In genomic region chr15:56353740-56354139, GRCh38 we compare ENCODE assay signal across 20 cellular contexts.
"Had no signal": no experiment of that assay in that cellular context is flagged by ENCODE, and none has a peak within 500 bp of the region (broad histone marks: within the 10 kb centered on the region; RNA-seq: fewer than 3 reads in every experiment).

No MANE protein-coding gene starts in this region.

- FAIRE-seq: astrocyte, urothelium cell line had no signal

- H3K4me2 ChIP-seq: smooth muscle cell had no signal

- H3K9me3 ChIP-seq: gastrocnemius medialis, stomach, transverse colon had no signal

- ATAC-seq: activated CD8-positive, alpha-beta T cell treated with anti-CD3 and anti-CD28 coated beads, Interleukin-2, amount 10 ng/mL, durations not matched to agents 7 days and 5 days; gastrocnemius medialis; stimulated activated memory B cell treated with anti-CD40 and anti-IgM and Interleukin-4, amounts not matched to agents 10 μg/mL and 1 μg/mL and 100 μg/mL, for 72 hours had no signal

- H3K36me3 Mint-ChIP-seq: stimulated activated memory B cell treated with anti-CD40 and anti-IgM and Interleukin-4, amounts not matched to agents 10 μg/mL and 1 μg/mL and 100 μg/mL, for 72 hours had no signal

- H3K4me3 ChIP-seq: gastrocnemius medialis, smooth muscle cell, stomach, transverse colon had no signal

- H3K27ac Mint-ChIP-seq: activated CD8-positive, alpha-beta T cell treated with anti-CD3 and anti-CD28 coated beads, Interleukin-2, amount 10 ng/mL, durations not matched to agents 7 days and 5 days; activated naive CD8-positive, alpha-beta T cell; activated T-helper 2 cell treated with anti-CD3 and anti-CD28 coated beads, Interferon-gamma antibody, Interleukin-2, Interleukin-4, amounts not matched to agents 10 μg/mL and 5 μg/mL and 100 μg/mL, durations not matched to agents 14 hours and 24 hours and 36 hours; nephron progenitor cell; stimulated activated memory B cell treated with anti-CD40 and anti-IgM and Interleukin-4, amounts not matched to agents 10 μg/mL and 1 μg/mL and 100 μg/mL, for 72 hours; T-helper 2 cell treated with Interferon-gamma antibody and Interleukin-4, amounts not matched to agents 5 μg/mL and 100 μg/mL, for 36 hours had no signal

- H3K27me3 ChIP-seq: gastrocnemius medialis, stomach, transverse colon had no signal

- H3K4me3 Mint-ChIP-seq: activated CD8-positive, alpha-beta T cell treated with anti-CD3 and anti-CD28 coated beads, Interleukin-2, amount 10 ng/mL, durations not matched to agents 7 days and 5 days; activated naive CD8-positive, alpha-beta T cell; nephron progenitor cell; stimulated activated memory B cell treated with anti-CD40 and anti-IgM and Interleukin-4, amounts not matched to agents 10 μg/mL and 1 μg/mL and 100 μg/mL, for 72 hours; T-helper 2 cell treated with Interferon-gamma antibody and Interleukin-4, amounts not matched to agents 5 μg/mL and 100 μg/mL, for 36 hours had no signal

- H3K4me1 ChIP-seq: stomach, transverse colon had no signal

- H3K36me3 ChIP-seq: gastrocnemius medialis, stomach, transverse colon had no signal

- H3K27ac ChIP-seq: gastrocnemius medialis, stomach, transverse colon had no signal

- DNase-seq: activated CD4-positive, alpha-beta T cell treated with anti-CD3 and anti-CD28 coated beads for 1 hour; activated CD4-positive, alpha-beta T cell treated with anti-CD3 and anti-CD28 coated beads, Interleukin-2, amount 50 U/mL, for 1 hour; activated CD8-positive, alpha-beta T cell treated with anti-CD3 and anti-CD28 coated beads, Interleukin-2, amount 10 ng/mL, durations not matched to agents 7 days and 5 days; activated naive CD4-positive, alpha-beta T cell; activated T-cell treated with anti-CD3 and anti-CD28 coated beads, Interleukin-2, amount 50 U/mL, for 1 hour; central memory CD4-positive, alpha-beta T cell; effector CD8-positive, alpha-beta T cell; erythroblast; gastrocnemius medialis; nephron progenitor cell; stimulated activated CD4-positive, alpha-beta T cell treated with anti-CD3 and anti-CD28 coated beads, Interleukin-15, amount 100 ng/mL, for 24 hours; stomach; transverse colon had no signal

- H3K9me3 Mint-ChIP-seq: activated T-helper 2 cell treated with anti-CD3 and anti-CD28 coated beads, Interferon-gamma antibody, Interleukin-2, Interleukin-4, amounts not matched to agents 10 μg/mL and 5 μg/mL and 100 μg/mL, durations not matched to agents 14 hours and 24 hours and 36 hours; nephron progenitor cell; stimulated activated memory B cell treated with anti-CD40 and anti-IgM and Interleukin-4, amounts not matched to agents 10 μg/mL and 1 μg/mL and 100 μg/mL, for 72 hours; T-helper 2 cell treated with Interferon-gamma antibody and Interleukin-4, amounts not matched to agents 5 μg/mL and 100 μg/mL, for 36 hours had no signal

- H3K27me3 Mint-ChIP-seq: activated naive CD8-positive, alpha-beta T cell; stimulated activated memory B cell treated with anti-CD40 and anti-IgM and Interleukin-4, amounts not matched to agents 10 μg/mL and 1 μg/mL and 100 μg/mL, for 72 hours had no signal

- H3K4me1 Mint-ChIP-seq: nephron progenitor cell had no signal
